Comparison of ENCODE assay signal across 8 cellular contexts in the genomic region with DNA sequence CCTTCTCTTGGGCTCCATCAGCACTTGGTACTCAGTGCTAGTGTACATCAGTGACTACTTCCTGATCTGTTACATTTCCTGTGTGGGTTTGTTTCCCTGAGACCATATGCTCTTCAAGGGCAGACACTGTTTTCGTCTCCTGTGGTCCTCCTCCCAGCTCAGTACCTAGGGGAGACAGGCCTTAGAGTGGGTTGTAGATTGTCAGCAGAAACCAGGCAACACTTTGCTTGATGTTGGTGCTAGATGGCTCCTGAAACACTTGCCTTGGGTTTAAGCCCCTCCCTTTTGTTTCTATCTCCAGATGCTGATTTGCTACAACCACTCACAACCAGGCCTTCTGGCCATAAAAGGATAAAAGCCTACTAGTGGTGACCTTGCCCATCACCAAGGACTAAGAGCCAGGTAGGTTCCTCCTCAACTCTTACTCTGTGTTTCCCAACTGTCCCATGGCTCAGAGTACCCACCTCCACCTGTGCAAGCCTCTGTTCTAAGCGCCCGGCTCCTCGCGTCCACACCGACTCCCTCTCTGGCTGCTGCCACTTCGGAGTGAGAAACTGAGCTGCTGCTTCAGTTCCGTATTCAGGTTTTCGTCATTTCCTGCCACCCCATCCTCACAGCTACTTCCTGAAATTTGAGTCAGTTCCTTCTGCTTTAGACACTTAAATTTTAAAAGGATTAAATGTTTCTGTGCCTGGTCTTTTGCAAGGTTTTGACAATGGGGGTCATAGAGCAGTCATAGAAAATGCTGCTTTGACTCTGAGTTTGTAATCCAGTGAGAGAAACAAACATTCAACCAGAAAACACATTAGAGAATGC. TPM values are rescaled to one million over a fixed set of nuclear protein-coding genes. Genes with fewer than 3 reads are reported as not detected.
DNase-seq lines count a peak whose midpoint lies in the region; ATAC-seq and TF ChIP-seq lines count a peak whose summit lies in the region.

Gene HCLS1, minus strand, starts transcription at position 548 of the 816 bp plus-strand sequence. CDS start 2,556 bp downstream, outside the sequence.

- no peaks in the 10 kb centered on the region for H3K9me3 Mint-ChIP-seq in T-helper 1 cell treated with Interleukin-12 subunit alpha and Interleukin-12 subunit beta and Interleukin-4 antibody, amounts not matched to agents 30 μg/mL and 1 μg/mL, for 36 hours

- DNase-seq in lower leg skin (ENCODE audit: low spot score in 2 of 2) (peak; percentile 59 to 88), D341Med (ENCODE audit: low spot score) (no peak), HPDE6-E6E7 (ENCODE audit: extremely low spot score) (no peak)
- DNase-seq in stimulated activated CD8-positive, alpha-beta memory T cell treated with anti-CD3 and anti-CD28 coated beads, Interleukin-4, amount 100 ng/mL, for 4 hours (ENCODE audit: low read depth in 2 of 2, low spot score in 1 of 2) = peak; percentile 41 to 53

- H3K27me3 Mint-ChIP-seq in T-helper 1 cell treated with Interleukin-12 subunit alpha and Interleukin-12 subunit beta and Interleukin-4 antibody, amounts not matched to agents 30 μg/mL and 1 μg/mL, for 36 hours (ENCODE audit: low read depth) = no peaks in the 10 kb centered on the region

- no peak within 1 kb of the TSS for H3K4me3 ChIP-seq in lower leg skin (ENCODE audit: low read depth, poor library complexity, severe bottlenecking)

- H3K27ac Mint-ChIP-seq in T-helper 1 cell treated with Interleukin-12 subunit alpha and Interleukin-12 subunit beta and Interleukin-4 antibody, amounts not matched to agents 30 μg/mL and 1 μg/mL, for 36 hours = peak within 1 kb of the TSS; percentile 98

- peak; percentile 86 for ATAC-seq in GM18909 (IDR thresholded peaks at IDR 0.05; ENCODE audit: poor library complexity, unreplicated experiment)
- ATAC-seq in HG03060 (IDR thresholded peaks at IDR 0.05; ENCODE audit: low read depth, unreplicated experiment) = peak; percentile 70

- H3K27ac ChIP-seq in adipose tissue (ENCODE audit: low read depth, low read length) = no peak within 1 kb of the TSS

- peaks cover 47% of the 10 kb centered on the region for H3K4me1 Mint-ChIP-seq in T-helper 1 cell treated with Interleukin-12 subunit alpha and Interleukin-12 subunit beta and Interleukin-4 antibody, amounts not matched to agents 30 μg/mL and 1 μg/mL, for 36 hours (ENCODE audit: low read depth)

- TF ChIP-seq CTCF in lower leg skin (IDR thresholded peaks at IDR 0.05) = no peak

- intact Hi-C loops in lower leg skin (cut with DNase I; ENCODE audit: low total_unique reads) = no loop called here

- peak in 1 of 2 donors; percentile 43 for TF ChIP-seq POLR2A in lower leg skin (IDR thresholded peaks at IDR 0.05)

- H3K4me3 Mint-ChIP-seq in T-helper 1 cell treated with Interleukin-12 subunit alpha and Interleukin-12 subunit beta and Interleukin-4 antibody, amounts not matched to agents 30 μg/mL and 1 μg/mL, for 36 hours = peak within 1 kb of the TSS; percentile 94

- 47 to 78% (median 49%) methylated on average over 9 of the region's 9 CpGs for WGBS in adipose tissue, 3 donors
- WGBS in lower leg skin, 2 donors = 59 to 75% methylated on average over 9 of the region's 9 CpGs

- peaks cover 72% of the 10 kb centered on the region for H3K36me3 Mint-ChIP-seq in T-helper 1 cell treated with Interleukin-12 subunit alpha and Interleukin-12 subunit beta and Interleukin-4 antibody, amounts not matched to agents 30 μg/mL and 1 μg/mL, for 36 hours (ENCODE audit: low read depth)

RNA-seq across cellular contexts. Expression of gene HCLS1, which starts in this region (rescaled TPM):
- 10 to 100 TPM; 10.3 to 67.8 (median 47.8) TPM for polyA plus RNA-seq in adipose tissue
- total RNA-seq in lower leg skin = 10 to 100 TPM in 2 of 4 donors, 1 to 10 TPM in 2; 8.8 to 21.9 (median 13.2) TPM

Comparison
In these comparisons a context has a peak if more than half of its experiments do, and no peak if none do; other contexts are left out.
1. DNase-seq: peak in lower leg skin (2 of 2) and stimulated activated CD8-positive, alpha-beta memory T cell treated with anti-CD3 and anti-CD28 coated beads, Interleukin-4, amount 100 ng/mL, for 4 hours (2 of 2); none in D341Med (single experiment) and HPDE6-E6E7 (single experiment).